In the genomic region with DNA sequence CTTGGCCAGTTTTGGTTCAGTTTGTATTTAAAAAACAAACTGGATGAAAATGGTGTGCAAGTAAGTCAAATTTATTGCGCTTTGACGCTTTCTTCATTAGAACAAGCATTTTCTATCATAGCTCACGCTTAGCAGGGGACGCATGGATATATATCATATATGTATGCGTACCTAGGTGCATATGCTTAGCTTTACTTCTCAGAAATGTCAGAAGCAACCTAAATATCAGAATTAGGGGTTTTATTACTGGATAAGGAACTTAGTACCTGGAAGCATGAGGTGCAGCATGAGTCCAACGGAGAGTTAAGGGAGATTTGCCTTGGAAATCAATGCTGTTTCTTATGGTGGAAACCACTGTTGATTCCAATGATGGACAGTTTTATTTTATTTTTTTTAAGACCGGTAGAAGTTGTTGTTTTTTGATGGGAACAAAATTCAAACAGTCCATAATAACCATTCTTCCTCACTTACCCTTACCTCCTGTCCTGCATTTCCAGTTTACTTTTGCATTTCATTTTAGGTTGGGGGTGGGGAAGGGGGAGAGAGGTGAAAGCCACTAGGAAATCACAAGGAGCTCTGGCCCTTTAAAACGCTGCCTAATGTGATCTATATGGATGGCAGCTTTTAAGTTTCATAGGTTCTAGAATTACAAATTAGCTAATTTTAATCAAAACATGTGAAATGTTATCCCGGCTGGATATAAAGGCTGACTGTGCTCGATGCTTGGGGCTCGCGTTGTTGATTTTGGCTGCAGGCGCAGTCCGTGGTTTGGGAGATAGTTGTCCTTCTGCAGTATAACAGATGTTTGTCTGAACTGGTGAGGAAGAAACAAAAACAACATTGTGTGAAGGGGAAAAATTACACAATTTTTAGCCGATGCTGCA, we compare ENCODE assay signal across 8 cellular contexts. TPM values are rescaled to one million over a fixed set of nuclear protein-coding genes. Genes with fewer than 3 reads are reported as not detected.
DNase-seq lines count a peak whose midpoint lies in the region; ATAC-seq and TF ChIP-seq lines count a peak whose summit lies in the region.

No MANE protein-coding gene starts in this region.

- H3K27ac ChIP-seq in right atrium auricular region = peak overlapping the region; percentile 91
- H3K27ac ChIP-seq in trophoblast cell (ENCODE audit: low read depth, low read length) = no peak overlapping the region

- peak; percentile 17 for DNase-seq in NCI-H1092 treated with DMSO at 0.1 percent for 48 hours (lab: John Stamatoyannopoulos, UW)
- DNase-seq in NCI-H1092 (lab: John Stamatoyannopoulos, UW) = no peak
- DNase-seq in right atrium auricular region (ENCODE audit: low spot score) = peak; percentile 67
- no peak for DNase-seq in stimulated activated naive CD8-positive, alpha-beta T cell treated with anti-CD3 and anti-CD28 coated beads, Interleukin-15, amount 100 ng/mL, for 72 hours
- no peak for DNase-seq in trophoblast cell
- DNase-seq in erythroblast (lab: John Stamatoyannopoulos, UW) = no peak

- H2BK5ac ChIP-seq in trophoblast cell (ENCODE audit: low read depth, low read length, poor library complexity) = no peak overlapping the region

- no peak overlapping the region for H2AFZ ChIP-seq in trophoblast cell (ENCODE audit: insufficient read depth, low read length, poor library complexity)

- H2BK12ac ChIP-seq in trophoblast cell (ENCODE audit: low read length) = no peak overlapping the region

- H3K27me3 ChIP-seq in right atrium auricular region = no peaks in the 10 kb centered on the region
- peaks cover 42% of the 10 kb centered on the region for H3K27me3 ChIP-seq in trophoblast cell (ENCODE audit: insufficient read depth, low read length)

- no peak overlapping the region for H4K91ac ChIP-seq in trophoblast cell (ENCODE audit: low read depth, low read length)

- no peaks in the 10 kb centered on the region for H3K9me3 ChIP-seq in right atrium auricular region
- no peaks in the 10 kb centered on the region for H3K9me3 ChIP-seq in trophoblast cell (ENCODE audit: insufficient read depth, low read depth, low read length)

- H3K9ac ChIP-seq in trophoblast cell (ENCODE audit: low read length) = no peak overlapping the region

- TF ChIP-seq CTCF in right atrium auricular region (IDR thresholded peaks at IDR 0.05) = no peak

- H3K36me3 ChIP-seq in right atrium auricular region (no peaks in the 10 kb centered on the region), trophoblast cell (ENCODE audit: control insufficient read depth in 1 of 2, insufficient read depth in 2 of 2, low read length in 2 of 2) (no peaks in the 10 kb centered on the region)

- H3K23ac ChIP-seq in trophoblast cell (ENCODE audit: low read length) = no peak overlapping the region

- H4K8ac ChIP-seq in trophoblast cell (ENCODE audit: low read depth, low read length) = no peak overlapping the region

- peak overlapping the region; percentile 77 for H3K4me3 Mint-ChIP-seq in activated T-helper 17 cell treated with anti-CD3 and anti-CD28 coated beads, Interleukin-2, amount 50 U/mL, for 72 hours
- peak overlapping the region; percentile 89 to 90 for H3K4me3 Mint-ChIP-seq in stimulated activated naive CD8-positive, alpha-beta T cell treated with anti-CD3 and anti-CD28 coated beads, Interleukin-15, amount 100 ng/mL, for 72 hours

- no peaks in the 10 kb centered on the region for H3K79me2 ChIP-seq in trophoblast cell (ENCODE audit: control insufficient read depth, insufficient read depth, low read length, poor library complexity)

- no peak overlapping the region for H3K4ac ChIP-seq in trophoblast cell (ENCODE audit: low read depth, low read length)

- no peak for ATAC-seq in activated T-helper 17 cell treated with anti-CD3 and anti-CD28 coated beads, Interleukin-2, amount 50 U/mL, for 72 hours (replicated peaks)
- no peak for ATAC-seq in stimulated activated naive CD8-positive, alpha-beta T cell treated with anti-CD3 and anti-CD28 coated beads, Interleukin-15, amount 100 ng/mL, for 72 hours
- no peak for ATAC-seq in HG03439 (IDR thresholded peaks at IDR 0.05; ENCODE audit: unreplicated experiment)

- no peak for TF ChIP-seq POLR2A in erythroblast (IDR thresholded peaks at IDR 0.05; ENCODE audit: low read length)

- no peaks in the 10 kb centered on the region for H3K9me3 Mint-ChIP-seq in activated T-helper 17 cell treated with anti-CD3 and anti-CD28 coated beads, Interleukin-2, amount 50 U/mL, for 72 hours
- H3K9me3 Mint-ChIP-seq in stimulated activated naive CD8-positive, alpha-beta T cell treated with anti-CD3 and anti-CD28 coated beads, Interleukin-15, amount 100 ng/mL, for 72 hours = no peaks in the 10 kb centered on the region

- no peak overlapping the region for H2BK120ac ChIP-seq in trophoblast cell (ENCODE audit: insufficient read depth, low read length, poor library complexity)

- H3K4me3 ChIP-seq in right atrium auricular region = peak overlapping the region; percentile 80 to 81
- H3K4me3 ChIP-seq in trophoblast cell (ENCODE audit: low read depth, low read length) = no peak overlapping the region

- H3K27me3 Mint-ChIP-seq in activated T-helper 17 cell treated with anti-CD3 and anti-CD28 coated beads, Interleukin-2, amount 50 U/mL, for 72 hours = peaks cover 29% of the 10 kb centered on the region
- H3K27me3 Mint-ChIP-seq in stimulated activated naive CD8-positive, alpha-beta T cell treated with anti-CD3 and anti-CD28 coated beads, Interleukin-15, amount 100 ng/mL, for 72 hours = peaks cover 21% of the 10 kb centered on the region

- no peaks in the 10 kb centered on the region for H3K79me1 ChIP-seq in trophoblast cell (ENCODE audit: low read length)

- H3K18ac ChIP-seq in trophoblast cell (ENCODE audit: low read length) = no peak overlapping the region

- H3K36me3 Mint-ChIP-seq in activated T-helper 17 cell treated with anti-CD3 and anti-CD28 coated beads, Interleukin-2, amount 50 U/mL, for 72 hours (ENCODE audit: low read depth) = peaks cover 6% of the 10 kb centered on the region

- no peak overlapping the region for H4K12ac ChIP-seq in trophoblast cell (ENCODE audit: low read depth, low read length)

- no peak overlapping the region for H2AK5ac ChIP-seq in trophoblast cell (ENCODE audit: low read length)

- H3K27ac Mint-ChIP-seq in activated T-helper 17 cell treated with anti-CD3 and anti-CD28 coated beads, Interleukin-2, amount 50 U/mL, for 72 hours = no peak overlapping the region
- H3K27ac Mint-ChIP-seq in stimulated activated naive CD8-positive, alpha-beta T cell treated with anti-CD3 and anti-CD28 coated beads, Interleukin-15, amount 100 ng/mL, for 72 hours = no peak overlapping the region

- peaks cover 11% of the 10 kb centered on the region for H3K4me1 Mint-ChIP-seq in activated T-helper 17 cell treated with anti-CD3 and anti-CD28 coated beads, Interleukin-2, amount 50 U/mL, for 72 hours
- peaks cover 39% of the 10 kb centered on the region for H3K4me1 Mint-ChIP-seq in stimulated activated naive CD8-positive, alpha-beta T cell treated with anti-CD3 and anti-CD28 coated beads, Interleukin-15, amount 100 ng/mL, for 72 hours

- H3K4me1 ChIP-seq in right atrium auricular region = peaks cover 0 to 66% of the 10 kb centered on the region in 2 donors
- peaks cover 15% of the 10 kb centered on the region in 2 experiments for H3K4me1 ChIP-seq in trophoblast cell (ENCODE audit: control insufficient read depth in 1 of 2, insufficient read depth in 2 of 2, low read length in 2 of 2)

- no peak overlapping the region for H3K14ac ChIP-seq in trophoblast cell (ENCODE audit: low read length)

- H3K4me2 ChIP-seq in trophoblast cell (ENCODE audit: low read length) = no peak overlapping the region

- no CpG with 5 or more reads among the region's 15 CpGs for WGBS in trophoblast cell (ENCODE audit: extremely low coverage, insufficient coverage, insufficient read length)

RNA-seq across cellular contexts. Expression of a gene that starts 2.1 kb away (rescaled TPM):
- total RNA-seq in activated T-helper 17 cell treated with anti-CD3 and anti-CD28 coated beads, Interleukin-2, amount 50 U/mL, for 72 hours = under 1 TPM in 1 of 2 donors, not detected in 1; 0.06 TPM
- 1 to 10 TPM; 8.2 to 8.5 TPM for total RNA-seq in right atrium auricular region
- polyA plus RNA-seq in trophoblast cell (2013) = 0.11 TPM in 2 replicates

RNA-seq across cellular contexts. Expression of a gene that starts 32.7 kb away (rescaled TPM):
- 10 to 100 TPM; 10.4 to 13.6 TPM for total RNA-seq in activated T-helper 17 cell treated with anti-CD3 and anti-CD28 coated beads, Interleukin-2, amount 50 U/mL, for 72 hours
- 10 to 100 TPM in 1 of 2 donors, 1 to 10 TPM in 1; 8.8 to 18.2 TPM for total RNA-seq in right atrium auricular region
- 5.6 and 5.7 TPM in 2 replicates for polyA plus RNA-seq in trophoblast cell (2013)

Comparison
In these comparisons a context has a peak if more than half of its experiments do, and no peak if none do; other contexts are left out.
1. DNase-seq: peak in NCI-H1092 treated with DMSO at 0.1 percent for 48 hours (single experiment) and right atrium auricular region (single experiment); none in NCI-H1092 (single experiment), stimulated activated naive CD8-positive, alpha-beta T cell treated with anti-CD3 and anti-CD28 coated beads, Interleukin-15, amount 100 ng/mL, for 72 hours (0 of 2), trophoblast cell (0 of 2) and erythroblast (0 of 2).
2. RNA of a gene that starts 2.1 kb away (total RNA-seq): 8.2 to 8.5 TPM in right atrium auricular region; 0.06 TPM in activated T-helper 17 cell treated with anti-CD3 and anti-CD28 coated beads, Interleukin-2, amount 50 U/mL, for 72 hours; every median in the first group is over 4 times any median in the second.